ENCODE assay signal across 9 cellular contexts in genomic region chr6:137342607-137343186, GRCh38.
DNase-seq lines count a peak whose midpoint lies in the region; ATAC-seq and TF ChIP-seq lines count a peak whose summit lies in the region.
"Had no signal": no experiment of that assay in that cellular context is flagged by ENCODE, and none has a peak within 500 bp of the region (broad histone marks: within the 10 kb centered on the region; RNA-seq: fewer than 3 reads in every experiment).

No MANE protein-coding gene starts in this region.

- TF ChIP-seq CTCF in GM20000 (IDR thresholded peaks at IDR 0.05; ENCODE audit: extremely low read depth, missing control alignments), result no peak

- peak overlapping the region; percentile 43 for H3K4me3 ChIP-seq in right cardiac atrium (ENCODE audit: low read length)

- peaks cover 39% of the 10 kb centered on the region for H3K27me3 Mint-ChIP-seq in T-helper 2 cell treated with Interferon-gamma antibody and Interleukin-4, amounts not matched to agents 5 μg/mL and 100 μg/mL, for 36 hours (ENCODE audit: low read depth)
- H3K27me3 Mint-ChIP-seq in stimulated activated naive CD8-positive, alpha-beta T cell treated with anti-CD3 and anti-CD28 coated beads, Interleukin-15, amount 100 ng/mL, for 72 hours, result no peaks in the 10 kb centered on the region

- peak in 1 of 2 donors; percentile 33 for ATAC-seq in right cardiac atrium
- no peak for ATAC-seq in stimulated activated naive CD8-positive, alpha-beta T cell treated with anti-CD3 and anti-CD28 coated beads, Interleukin-15, amount 100 ng/mL, for 72 hours
- ATAC-seq in HG03565 (IDR thresholded peaks at IDR 0.05; ENCODE audit: unreplicated experiment), result no peak

- H3K36me3 Mint-ChIP-seq in T-helper 2 cell treated with Interferon-gamma antibody and Interleukin-4, amounts not matched to agents 5 μg/mL and 100 μg/mL, for 36 hours (ENCODE audit: low read depth), result no peaks in the 10 kb centered on the region

- DNase-seq in NOMO-1 treated with DMSO at 0.1 percent for 48 hours (lab: John Stamatoyannopoulos, UW; ENCODE audit: unreplicated experiment), result peak; percentile 12
- DNase-seq in NOMO-1 treated with dmso at 0.1 percent for 144 hours (lab: John Stamatoyannopoulos, UW; ENCODE audit: unreplicated experiment), result no peak
- no peak for DNase-seq in T-helper 2 cell treated with Interferon-gamma antibody and Interleukin-4, amounts not matched to agents 5 μg/mL and 100 μg/mL, for 36 hours (ENCODE audit: low spot score)
- DNase-seq in right cardiac atrium, result peak in 1 of 3 donors; percentile 65
- no peak for DNase-seq in stimulated activated naive CD8-positive, alpha-beta T cell treated with anti-CD3 and anti-CD28 coated beads, Interleukin-15, amount 100 ng/mL, for 72 hours
- no peak for DNase-seq in HPDE6-E6E7 (ENCODE audit: extremely low spot score)
- no peak for DNase-seq in GM20000 (ENCODE audit: low spot score)

- H3K9me3 ChIP-seq in right cardiac atrium (ENCODE audit: control insufficient read depth, low read length), result no peaks in the 10 kb centered on the region

- H3K27me3 ChIP-seq in right cardiac atrium (ENCODE audit: control insufficient read depth, insufficient read depth), result no peaks in the 10 kb centered on the region

- peaks cover 15% of the 10 kb centered on the region for H3K4me1 Mint-ChIP-seq in T-helper 2 cell treated with Interferon-gamma antibody and Interleukin-4, amounts not matched to agents 5 μg/mL and 100 μg/mL, for 36 hours (ENCODE audit: low read depth)
- peaks cover 6% of the 10 kb centered on the region for H3K4me1 Mint-ChIP-seq in stimulated activated naive CD8-positive, alpha-beta T cell treated with anti-CD3 and anti-CD28 coated beads, Interleukin-15, amount 100 ng/mL, for 72 hours

- peak overlapping the region; percentile 83 for H3K4me3 Mint-ChIP-seq in T-helper 2 cell treated with Interferon-gamma antibody and Interleukin-4, amounts not matched to agents 5 μg/mL and 100 μg/mL, for 36 hours
- H3K4me3 Mint-ChIP-seq in stimulated activated naive CD8-positive, alpha-beta T cell treated with anti-CD3 and anti-CD28 coated beads, Interleukin-15, amount 100 ng/mL, for 72 hours, result peak overlapping the region; percentile 70 to 73
- H3K4me3 Mint-ChIP-seq: endodermal cell had no signal

- H3K27ac ChIP-seq in right cardiac atrium (ENCODE audit: low read length), result no peak overlapping the region

- peak overlapping the region; percentile 65 for H3K27ac Mint-ChIP-seq in T-helper 2 cell treated with Interferon-gamma antibody and Interleukin-4, amounts not matched to agents 5 μg/mL and 100 μg/mL, for 36 hours
- peak overlapping the region; percentile 81 to 91 for H3K27ac Mint-ChIP-seq in stimulated activated naive CD8-positive, alpha-beta T cell treated with anti-CD3 and anti-CD28 coated beads, Interleukin-15, amount 100 ng/mL, for 72 hours
- H3K27ac Mint-ChIP-seq: endodermal cell had no signal

- no peaks in the 10 kb centered on the region for H3K9me3 Mint-ChIP-seq in T-helper 2 cell treated with Interferon-gamma antibody and Interleukin-4, amounts not matched to agents 5 μg/mL and 100 μg/mL, for 36 hours
- H3K9me3 Mint-ChIP-seq in stimulated activated naive CD8-positive, alpha-beta T cell treated with anti-CD3 and anti-CD28 coated beads, Interleukin-15, amount 100 ng/mL, for 72 hours, result no peaks in the 10 kb centered on the region
- H3K9me3 Mint-ChIP-seq: endodermal cell had no signal

- peaks cover 5% of the 10 kb centered on the region for H3K4me1 ChIP-seq in right cardiac atrium (ENCODE audit: control insufficient read depth, insufficient read depth, low read length)

- 23% methylated on average over 12 of the region's 12 CpGs for WGBS in right cardiac atrium

- intact Hi-C loops in right cardiac atrium (cut with DNase I), result no loop called here
